11 cellular contexts compared by ENCODE assay signal in the genomic region with DNA sequence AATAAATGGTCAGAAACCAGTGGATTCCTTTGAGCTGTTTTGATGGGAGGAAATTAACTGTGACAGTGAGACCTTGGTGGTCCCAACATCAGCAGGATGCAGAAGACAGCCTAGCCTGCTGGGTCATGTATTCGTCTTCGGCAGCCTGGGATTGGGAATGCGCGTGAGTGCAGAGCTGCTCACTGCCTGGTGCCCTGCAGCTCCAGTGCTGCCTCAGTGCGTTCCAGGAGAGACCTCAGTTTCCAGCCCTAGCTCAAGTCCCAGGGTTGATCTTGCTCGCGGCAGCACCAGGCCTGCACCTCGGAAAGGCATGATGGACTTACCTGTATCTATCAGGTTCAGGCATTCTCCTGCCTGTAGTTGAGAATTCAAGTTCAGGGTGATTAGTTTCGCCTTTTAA.
DNase-seq lines count a peak whose midpoint lies in the region; FAIRE-seq and TF ChIP-seq lines count a peak whose summit lies in the region.
"Had no signal": no experiment of that assay in that cellular context is flagged by ENCODE, and none has a peak within 500 bp of the region (broad histone marks: within the 10 kb centered on the region; RNA-seq: fewer than 3 reads in every experiment).

No MANE protein-coding gene starts in this region.

- peaks cover 13% of the 10 kb centered on the region for H3K4me1 ChIP-seq in OCI-LY3 (ENCODE audit: low read length)
- H3K4me1 ChIP-seq in endothelial cell of umbilical vein (ENCODE audit: control insufficient read depth, extremely low read depth, insufficient read depth, low read length) = peaks cover 54% of the 10 kb centered on the region
- H3K4me1 ChIP-seq in parathyroid adenoma = no peaks in the 10 kb centered on the region
- H3K4me1 ChIP-seq: prostate gland had no signal

- H3K4me2 ChIP-seq in OCI-LY3 (ENCODE audit: low read length) (peak overlapping the region; percentile 67; the same call in 1 of the 2 replicates), endothelial cell of umbilical vein (ENCODE audit: insufficient read depth, low read length) (peak overlapping the region; percentile 76), parathyroid adenoma (ENCODE audit: low read length) (no peak overlapping the region)

- no peaks in the 10 kb centered on the region for H4K20me1 ChIP-seq in OCI-LY3 (ENCODE audit: insufficient read depth, low read length)
- H4K20me1 ChIP-seq in endothelial cell of umbilical vein (replicated peaks; ENCODE audit: control insufficient read depth, extremely low read depth, insufficient read depth, low read length) = no peaks in the 10 kb centered on the region

- H3K27me3 ChIP-seq in OCI-LY3 (ENCODE audit: low read depth, low read length) (peaks cover 37% of the 10 kb centered on the region), endothelial cell of umbilical vein (ENCODE audit: control insufficient read depth in 2 of 2, insufficient read depth in 2 of 2, low read length in 2 of 2) (no peaks in the 10 kb centered on the region), parathyroid adenoma (ENCODE audit: control insufficient read depth, insufficient read depth, low read length) (no peaks in the 10 kb centered on the region)

- dilution Hi-C loops in endothelial cell of umbilical vein (cut with MboI; ENCODE audit: extremely low pct_ligation_motif_present, low sequenced_read_pairs) = no loop called here

- DNase-seq in activated naive CD4-positive, alpha-beta T cell treated with anti-CD3 and anti-CD28 coated beads, Interleukin-2, amount 10 ng/mL, durations not matched to agents 7 days and 5 days = no peak
- no peak for DNase-seq in activated naive CD4-positive, alpha-beta T cell treated with anti-CD3 and anti-CD28 coated beads, Interleukin-2, amount 50 U/mL, for 16 hours
- DNase-seq in endothelial cell of umbilical vein (ENCODE audit: low read depth, low spot score) (no peak), NCI-H1048 (lab: John Stamatoyannopoulos, UW) (no peak), NCI-H524 (lab: John Stamatoyannopoulos, UW) (no peak), Kasumi-1 (lab: John Stamatoyannopoulos, UW) (no peak)
- DNase-seq: activated gamma-delta T cell treated with Interleukin-2 at 50 U/mL for 16 hours had no signal

- no peak overlapping the region for H2AFZ ChIP-seq in OCI-LY3 (ENCODE audit: low read depth, low read length)
- H2AFZ ChIP-seq in endothelial cell of umbilical vein (ENCODE audit: low read depth, low read length) = no peak overlapping the region
- H2AFZ ChIP-seq in parathyroid adenoma = no peak overlapping the region

- intact Hi-C loops in endothelial cell of umbilical vein (cut with micrococcal nuclease) = loop anchor here (2.0 to 5.0 kb wide), 3 partner anchors 66 to 164 kb away; no protein-coding TSS in a partner anchor

- H3K79me2 ChIP-seq in OCI-LY3 (ENCODE audit: low read length) (no peaks in the 10 kb centered on the region), endothelial cell of umbilical vein (ENCODE audit: control insufficient read depth, insufficient read depth, low read length) (peaks cover 15% of the 10 kb centered on the region), parathyroid adenoma (no peaks in the 10 kb centered on the region)

- peaks cover 37% of the 10 kb centered on the region for H3K27me3 Mint-ChIP-seq in activated naive CD4-positive, alpha-beta T cell treated with anti-CD3 and anti-CD28 coated beads, Interleukin-2, amount 10 ng/mL, durations not matched to agents 7 days and 5 days

- POLR2A ChIA-PET in endothelial cell of umbilical vein (lab: Charles Lee) = interaction anchor here (0.8 to 1.1 kb wide), 2 partner anchors 18 to 66 kb away, joined by 3 read pairs; no protein-coding TSS in a partner anchor

- no peak for TF ChIP-seq POLR2A in endothelial cell of umbilical vein (IDR thresholded peaks at IDR 0.05; ENCODE audit: low read depth, low read length)

- H3K9ac ChIP-seq in OCI-LY3 (ENCODE audit: low read length) (no peak overlapping the region), endothelial cell of umbilical vein (replicated peaks; ENCODE audit: extremely low read depth, insufficient read depth, low read length) (no peak overlapping the region), parathyroid adenoma (no peak overlapping the region)

- H3K36me3 Mint-ChIP-seq in activated naive CD4-positive, alpha-beta T cell treated with anti-CD3 and anti-CD28 coated beads, Interleukin-2, amount 10 ng/mL, durations not matched to agents 7 days and 5 days = no peaks in the 10 kb centered on the region
- H3K36me3 Mint-ChIP-seq: T-cell had no signal

- H3K4me1 Mint-ChIP-seq in activated naive CD4-positive, alpha-beta T cell treated with anti-CD3 and anti-CD28 coated beads, Interleukin-2, amount 10 ng/mL, durations not matched to agents 7 days and 5 days = peaks cover 47% of the 10 kb centered on the region

- FAIRE-seq in endothelial cell of umbilical vein (lab: Jason Lieb, UNC) = no peak

- H3K9me3 ChIP-seq in OCI-LY3 (ENCODE audit: insufficient read depth, low read length) (no peaks in the 10 kb centered on the region), endothelial cell of umbilical vein (replicated peaks; ENCODE audit: control insufficient read depth, insufficient read depth, low read length) (no peaks in the 10 kb centered on the region), parathyroid adenoma (ENCODE audit: control insufficient read depth, low read length) (no peaks in the 10 kb centered on the region)
- H3K9me3 ChIP-seq: prostate gland had no signal

- CTCF ChIA-PET in activated naive CD4-positive, alpha-beta T cell treated with anti-CD3 and anti-CD28 coated beads, Interleukin-2, amount 10 ng/mL, durations not matched to agents 7 days and 5 days (lab: Charles Lee) = interaction anchor here (0.6 to 3.2 kb wide), 6 partner anchors 16 to 206 kb away, joined by 3 to 23 read pairs (median 3); no protein-coding TSS in a partner anchor
- CTCF ChIA-PET in endothelial cell of umbilical vein (lab: Charles Lee) = interaction anchor here (0.6 to 3.3 kb wide), 21 partner anchors 11 to 214 kb away, joined by 3 to 23 read pairs (median 4); partner anchors contain the start of gene SH3RF3

- H3K27ac ChIP-seq in OCI-LY3 (ENCODE audit: low read length) (no peak overlapping the region), endothelial cell of umbilical vein (ENCODE audit: insufficient read depth, low read depth, low read length) (peak overlapping the region; percentile 76), parathyroid adenoma (peak overlapping the region; percentile 39)
- H3K27ac ChIP-seq: prostate gland had no signal

- no peaks in the 10 kb centered on the region for H3K9me1 ChIP-seq in endothelial cell of umbilical vein (replicated peaks; ENCODE audit: control insufficient read depth, extremely low read depth, insufficient read depth, low read length)

- H3K4me3 Mint-ChIP-seq in activated naive CD4-positive, alpha-beta T cell treated with anti-CD3 and anti-CD28 coated beads, Interleukin-2, amount 10 ng/mL, durations not matched to agents 7 days and 5 days = peak overlapping the region; percentile 69

- no TSS peak for BruUV-seq in endothelial cell of umbilical vein (replicated peaks; lab: Mats Ljungman, UMichigan)

- TF ChIP-seq CTCF in OCI-LY3 (IDR thresholded peaks at IDR 0.05; ENCODE audit: low read depth, low read length) (no peak), endothelial cell of umbilical vein (IDR thresholded peaks at IDR 0.05; ENCODE audit: extremely low read depth in 1 of 2, insufficient read depth in 1 of 2, low read depth in 1 of 2, low read length in 2 of 2) (no peak), parathyroid adenoma (IDR thresholded peaks at IDR 0.05) (no peak)

- H3K27ac Mint-ChIP-seq in activated naive CD4-positive, alpha-beta T cell treated with anti-CD3 and anti-CD28 coated beads, Interleukin-2, amount 10 ng/mL, durations not matched to agents 7 days and 5 days = no peak overlapping the region

- no peaks in the 10 kb centered on the region for H3K9me3 Mint-ChIP-seq in activated naive CD4-positive, alpha-beta T cell treated with anti-CD3 and anti-CD28 coated beads, Interleukin-2, amount 10 ng/mL, durations not matched to agents 7 days and 5 days
- H3K9me3 Mint-ChIP-seq: T-cell had no signal

- H3K4me3 ChIP-seq in OCI-LY3 (ENCODE audit: low read length) (no peak overlapping the region), endothelial cell of umbilical vein (replicated peaks in 1 of 3; ENCODE audit: insufficient read depth in 1 of 3, low read depth in 1 of 3, low read length in 3 of 3) (no peak overlapping the region), parathyroid adenoma (ENCODE audit: low read depth, low read length) (no peak overlapping the region)
- H3K4me3 ChIP-seq: prostate gland had no signal

- H3K36me3 ChIP-seq in OCI-LY3 (replicated peaks; ENCODE audit: low read depth, low read length) (no peaks in the 10 kb centered on the region), endothelial cell of umbilical vein (ENCODE audit: control insufficient read depth in 2 of 2, extremely low read depth in 1 of 2, insufficient read depth in 2 of 2, low read length in 2 of 2) (no peaks in the 10 kb centered on the region), parathyroid adenoma (ENCODE audit: control insufficient read depth, insufficient read depth, low read length) (no peaks in the 10 kb centered on the region)
- H3K36me3 ChIP-seq: prostate gland had no signal

TF ChIP-seq in endothelial cell of umbilical vein, 7 proteins besides CTCF, POLR2A, EP300 and RAD21:
- TF ChIP-seq POLR2AphosphoS5 (IDR thresholded peaks at IDR 0.05; ENCODE audit: insufficient read depth, low read depth, low read length) (no peak), MYC (IDR thresholded peaks at IDR 0.05; ENCODE audit: low read depth, low read length) (no peak), JUN (IDR thresholded peaks at IDR 0.05; ENCODE audit: borderline replicate concordance, insufficient read depth, insufficient read length, low read depth) (no peak), FOS (IDR thresholded peaks at IDR 0.05; ENCODE audit: borderline replicate concordance, insufficient read depth, low read length) (no peak), EZH2 (IDR thresholded peaks at IDR 0.05; ENCODE audit: borderline replicate concordance, low read depth, low read length, severe bottlenecking) (no peak), GATA2 (IDR thresholded peaks at IDR 0.05; ENCODE audit: insufficient read depth, insufficient read length, low read depth, low read length) (no peak)
- TF ChIP-seq, protein P1, sequence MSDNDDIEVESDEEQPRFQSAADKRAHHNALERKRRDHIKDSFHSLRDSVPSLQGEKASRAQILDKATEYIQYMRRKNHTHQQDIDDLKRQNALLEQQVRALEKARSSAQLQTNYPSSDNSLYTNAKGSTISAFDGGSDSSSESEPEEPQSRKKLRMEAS (IDR thresholded peaks at IDR 0.05; ENCODE audit: insufficient read depth, insufficient read length) = no peak
